Comparison of ENCODE assay signal across 31 cellular contexts in the genomic region with DNA sequence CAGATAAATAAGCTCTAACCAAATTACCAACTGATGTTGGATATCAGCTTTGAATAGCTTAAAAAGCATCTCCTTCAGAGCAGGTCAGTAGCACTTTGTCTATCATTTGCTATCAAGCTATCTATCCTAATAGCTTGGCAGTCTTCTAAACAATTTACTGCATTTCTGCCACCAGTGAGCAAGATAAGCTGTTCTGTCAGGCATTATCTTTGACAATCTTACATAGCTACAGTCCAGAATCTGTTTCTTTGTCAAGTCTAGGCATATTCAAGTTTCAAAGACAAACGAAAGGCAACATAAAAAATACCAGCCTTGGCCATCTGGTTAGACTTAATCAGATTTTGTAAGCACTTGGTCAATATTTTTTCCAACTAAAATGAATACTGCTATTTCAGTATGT. TPM values are rescaled to one million over a fixed set of nuclear protein-coding genes. Genes with fewer than 3 reads are reported as not detected.
"Had no signal": no experiment of that assay in that cellular context is flagged by ENCODE, and none has a peak within 500 bp of the region (broad histone marks: within the 10 kb centered on the region; RNA-seq: fewer than 3 reads in every experiment).

No MANE protein-coding gene starts in this region.

- ATAC-seq: activated CD4-positive, alpha-beta T cell treated with anti-CD3 and anti-CD28 coated beads for 36 hours; activated CD8-positive, alpha-beta memory T cell treated with anti-CD3 and anti-CD28 coated beads, Interleukin-2, amount 10 ng/mL, durations not matched to agents 7 days and 5 days; activated CD8-positive, alpha-beta T cell treated with anti-CD3 and anti-CD28 coated beads, Interleukin-2, amount 10 ng/mL, durations not matched to agents 7 days and 5 days; activated naive CD8-positive, alpha-beta T cell treated with anti-CD3 and anti-CD28 coated beads, Interleukin-2, amount 50 U/mL, for 24 hours; body of pancreas; gastroesophageal sphincter had no signal

- H3K9me3 ChIP-seq: adrenal gland, body of pancreas, breast epithelium, colonic mucosa, esophagus squamous epithelium, gastroesophageal sphincter had no signal

- H3K4me3 ChIP-seq: adrenal gland, body of pancreas, breast epithelium, cardiac muscle cell, colonic mucosa, esophagus squamous epithelium, gastroesophageal sphincter had no signal

- H3K4me3 Mint-ChIP-seq: activated CD4-positive, alpha-beta memory T cell treated with anti-CD3 and anti-CD28 coated beads for 36 hours; activated CD4-positive, alpha-beta T cell treated with anti-CD3 and anti-CD28 coated beads for 36 hours; activated CD4-positive, alpha-beta T cell treated with anti-CD3 and anti-CD28 coated beads, Interleukin-2, amount 10 ng/mL, durations not matched to agents 24 days and 14 days; activated CD8-positive, alpha-beta memory T cell treated with anti-CD3 and anti-CD28 coated beads, Interleukin-2, amount 10 ng/mL, durations not matched to agents 7 days and 5 days; activated CD8-positive, alpha-beta T cell treated with anti-CD3 and anti-CD28 coated beads, Interleukin-2, amount 10 ng/mL, durations not matched to agents 7 days and 5 days; activated naive CD4-positive, alpha-beta T cell treated with anti-CD3 and anti-CD28 coated beads for 36 hours; activated naive CD4-positive, alpha-beta T cell treated with anti-CD3 and anti-CD28 coated beads, Interleukin-2, amount 50 U/mL, for 24 hours; activated naive CD8-positive, alpha-beta T cell treated with anti-CD3 and anti-CD28 coated beads for 36 hours; activated naive CD8-positive, alpha-beta T cell treated with anti-CD3 and anti-CD28 coated beads, Interleukin-2, amount 50 U/mL, for 24 hours; activated T-helper 1 cell treated with anti-CD3 and anti-CD28 coated beads, Interleukin-12 subunit alpha, Interleukin-12 subunit beta, Interleukin-2, Interleukin-4 antibody, amounts not matched to agents 30 ng/mL and 10 ng/mL and 1 ng/mL, durations not matched to agents 14 hours and 24 hours and 36 hours had no signal

- DNase-seq: activated CD4-positive, alpha-beta memory T cell treated with anti-CD3 and anti-CD28 coated beads for 36 hours; activated CD4-positive, alpha-beta T cell treated with anti-CD3 and anti-CD28 coated beads for 36 hours; activated CD4-positive, alpha-beta T cell treated with anti-CD3 and anti-CD28 coated beads, Interleukin-2, amount 10 ng/mL, durations not matched to agents 24 days and 14 days; activated CD4-positive, CD25-positive, alpha-beta regulatory T cell; activated CD4-positive, CD25-positive, alpha-beta regulatory T cell treated with anti-CD3 and anti-CD28 coated beads, Interleukin-2, amount 50 U/mL, for 72 hours; activated CD8-positive, alpha-beta memory T cell treated with anti-CD3 and anti-CD28 coated beads, Interleukin-2, amount 10 ng/mL, durations not matched to agents 7 days and 5 days; activated CD8-positive, alpha-beta memory T cell treated with anti-CD3 and anti-CD28 coated beads, Interleukin-2, amount 50 U/mL, for 4 hours; activated CD8-positive, alpha-beta T cell treated with anti-CD3 and anti-CD28 coated beads, Interleukin-2, amount 10 ng/mL, durations not matched to agents 7 days and 5 days; activated effector memory CD4-positive, alpha-beta T cell treated with anti-CD3 and anti-CD28 coated beads, Interleukin-2, amount 50 U/mL, for 16 hours; activated naive CD4-positive, alpha-beta T cell treated with anti-CD3 and anti-CD28 coated beads for 36 hours; activated naive CD8-positive, alpha-beta T cell treated with anti-CD3 and anti-CD28 coated beads for 36 hours; activated naive CD8-positive, alpha-beta T cell treated with anti-CD3 and anti-CD28 coated beads, Interleukin-2, amount 50 U/mL, for 24 hours; activated T-cell treated with anti-CD3 and anti-CD28 coated beads, Interleukin-2, amount 50 U/mL, for 1 hour; activated T-cell treated with anti-CD3 and anti-CD28 coated beads, Interleukin-2, amount 50 U/mL, for 48 hours; adrenal gland; amygdala; aorta; body of pancreas; central memory CD4-positive, alpha-beta T cell; cerebellar nuclear complex; colonic mucosa; effector CD8-positive, alpha-beta T cell; esophagus squamous epithelium; foreskin melanocyte; T-helper 2 cell had no signal

- H3K27ac Mint-ChIP-seq: activated CD4-positive, alpha-beta memory T cell treated with anti-CD3 and anti-CD28 coated beads for 36 hours; activated CD4-positive, alpha-beta T cell treated with anti-CD3 and anti-CD28 coated beads for 36 hours; activated CD4-positive, alpha-beta T cell treated with anti-CD3 and anti-CD28 coated beads, Interleukin-2, amount 10 ng/mL, durations not matched to agents 24 days and 14 days; activated CD8-positive, alpha-beta memory T cell treated with anti-CD3 and anti-CD28 coated beads, Interleukin-2, amount 10 ng/mL, durations not matched to agents 7 days and 5 days; activated CD8-positive, alpha-beta T cell treated with anti-CD3 and anti-CD28 coated beads, Interleukin-2, amount 10 ng/mL, durations not matched to agents 7 days and 5 days; activated naive CD4-positive, alpha-beta T cell treated with anti-CD3 and anti-CD28 coated beads for 36 hours; activated naive CD4-positive, alpha-beta T cell treated with anti-CD3 and anti-CD28 coated beads, Interleukin-2, amount 50 U/mL, for 24 hours; activated naive CD8-positive, alpha-beta T cell treated with anti-CD3 and anti-CD28 coated beads for 36 hours; activated naive CD8-positive, alpha-beta T cell treated with anti-CD3 and anti-CD28 coated beads, Interleukin-2, amount 50 U/mL, for 24 hours; activated T-helper 1 cell treated with anti-CD3 and anti-CD28 coated beads, Interleukin-12 subunit alpha, Interleukin-12 subunit beta, Interleukin-2, Interleukin-4 antibody, amounts not matched to agents 30 ng/mL and 10 ng/mL and 1 ng/mL, durations not matched to agents 14 hours and 24 hours and 36 hours; activated T-helper 2 cell treated with anti-CD3 and anti-CD28 coated beads, Interferon-gamma antibody, Interleukin-2, Interleukin-4, amounts not matched to agents 10 μg/mL and 5 μg/mL and 100 μg/mL, durations not matched to agents 14 hours and 24 hours and 36 hours had no signal

- H3K9me3 Mint-ChIP-seq: activated CD4-positive, alpha-beta memory T cell treated with anti-CD3 and anti-CD28 coated beads for 36 hours; activated CD4-positive, alpha-beta T cell treated with anti-CD3 and anti-CD28 coated beads, Interleukin-2, amount 10 ng/mL, durations not matched to agents 24 days and 14 days; activated naive CD4-positive, alpha-beta T cell treated with anti-CD3 and anti-CD28 coated beads for 36 hours; activated naive CD4-positive, alpha-beta T cell treated with anti-CD3 and anti-CD28 coated beads, Interleukin-2, amount 50 U/mL, for 24 hours; activated naive CD8-positive, alpha-beta T cell treated with anti-CD3 and anti-CD28 coated beads for 36 hours; activated naive CD8-positive, alpha-beta T cell treated with anti-CD3 and anti-CD28 coated beads, Interleukin-2, amount 50 U/mL, for 24 hours; activated T-helper 1 cell treated with anti-CD3 and anti-CD28 coated beads, Interleukin-12 subunit alpha, Interleukin-12 subunit beta, Interleukin-2, Interleukin-4 antibody, amounts not matched to agents 30 ng/mL and 10 ng/mL and 1 ng/mL, durations not matched to agents 14 hours and 24 hours and 36 hours; activated T-helper 2 cell treated with anti-CD3 and anti-CD28 coated beads, Interferon-gamma antibody, Interleukin-2, Interleukin-4, amounts not matched to agents 10 μg/mL and 5 μg/mL and 100 μg/mL, durations not matched to agents 14 hours and 24 hours and 36 hours had no signal

- H3K27me3 ChIP-seq: adrenal gland, body of pancreas, breast epithelium, cardiac muscle cell, gastroesophageal sphincter had no signal

- H3K36me3 ChIP-seq: adrenal gland, breast epithelium, cardiac muscle cell, colonic mucosa, esophagus squamous epithelium, gastroesophageal sphincter had no signal

- H3K4me1 ChIP-seq: adrenal gland, breast epithelium, colonic mucosa had no signal

- H3K36me3 Mint-ChIP-seq: activated CD4-positive, alpha-beta memory T cell treated with anti-CD3 and anti-CD28 coated beads for 36 hours; activated CD8-positive, alpha-beta memory T cell treated with anti-CD3 and anti-CD28 coated beads, Interleukin-2, amount 10 ng/mL, durations not matched to agents 7 days and 5 days; activated naive CD4-positive, alpha-beta T cell treated with anti-CD3 and anti-CD28 coated beads, Interleukin-2, amount 50 U/mL, for 24 hours; activated naive CD8-positive, alpha-beta T cell treated with anti-CD3 and anti-CD28 coated beads for 36 hours had no signal

RNA-seq across cellular contexts. Expression of gene ARMH4, which starts 5.6 kb away (rescaled TPM):
- total RNA-seq: activated CD4-positive, alpha-beta T cell treated with anti-CD3 and anti-CD28 coated beads for 36 hours; activated CD4-positive, alpha-beta T cell treated with anti-CD3 and anti-CD28 coated beads, Interleukin-2, amount 10 ng/mL, durations not matched to agents 24 days and 14 days; activated CD8-positive, alpha-beta memory T cell treated with anti-CD3 and anti-CD28 coated beads, Interleukin-2, amount 10 ng/mL, durations not matched to agents 7 days and 5 days; activated CD8-positive, alpha-beta T cell treated with anti-CD3 and anti-CD28 coated beads, Interleukin-2, amount 10 ng/mL, durations not matched to agents 7 days and 5 days; activated naive CD8-positive, alpha-beta T cell treated with anti-CD3 and anti-CD28 coated beads for 36 hours; activated T-helper 1 cell treated with anti-CD3 and anti-CD28 coated beads, Interleukin-12 subunit alpha, Interleukin-12 subunit beta, Interleukin-2, Interleukin-4 antibody, amounts not matched to agents 30 ng/mL and 10 ng/mL and 1 ng/mL, durations not matched to agents 14 hours and 24 hours and 36 hours had no signal
